ENCODE assay signal across 1 cellular context in genomic region chr2:18410543-18410942, GRCh38.
TF ChIP-seq lines count a peak whose summit lies in the region.

No MANE protein-coding gene starts in this region.

TF ChIP-seq in A549, 52 proteins besides CTCF, POLR2A, EP300 and RAD21 (continued from another document):
- no peak for TF ChIP-seq ZSCAN20 (CRISPR knock-in tag; IDR thresholded peaks at IDR 0.05)
- TF ChIP-seq MYC (IDR thresholded peaks at IDR 0.05; ENCODE audit: borderline replicate concordance, low read length): no peak
